Comparison of ENCODE assay signal across 9 cellular contexts in genomic region chr13:29954082-29955043, GRCh38.
A peak's percentile ranks its signal among the peaks of the same experiment; 100 is the strongest.
DNase-seq lines count a peak whose midpoint lies in the region; ATAC-seq and TF ChIP-seq lines count a peak whose summit lies in the region.
"Had no signal": no experiment of that assay in that cellular context is flagged by ENCODE, and none has a peak within 500 bp of the region (broad histone marks: within the 10 kb centered on the region; RNA-seq: fewer than 3 reads in every experiment).

No MANE protein-coding gene starts in this region.

- POLR2A ChIA-PET in activated CD8-positive, alpha-beta T cell treated with anti-CD3 and anti-CD28 coated beads for 36 hours (lab: Charles Lee): interaction anchor here (0.5 to 1.7 kb wide), 5 partner anchors 10 to 417 kb away, joined by 3 to 7 read pairs (median 3); no protein-coding TSS in a partner anchor

- peaks cover 33% of the 10 kb centered on the region for H3K4me1 Mint-ChIP-seq in activated CD8-positive, alpha-beta T cell treated with anti-CD3 and anti-CD28 coated beads for 36 hours (ENCODE audit: low read depth)
- H3K4me1 Mint-ChIP-seq in central memory CD8-positive, alpha-beta T cell: peaks cover 22% of the 10 kb centered on the region

- intact Hi-C loops in activated CD8-positive, alpha-beta T cell treated with anti-CD3 and anti-CD28 coated beads for 36 hours (cut with micrococcal nuclease): no loop called here

- in situ Hi-C loops in KBM-7 (cut with MboI; ENCODE audit: low pct_unique_long_range_greater_than_20kb, low sequenced_read_pairs): no loop called here

- DNase-seq in KBM-7: peak; percentile 29
- DNase-seq in activated CD8-positive, alpha-beta T cell treated with anti-CD3 and anti-CD28 coated beads for 36 hours: peak; percentile 69
- DNase-seq in central memory CD8-positive, alpha-beta T cell (ENCODE audit: low spot score in 2 of 2): peak in 1 of 2 donors; percentile 32
- DNase-seq in stimulated activated CD4-positive, alpha-beta T cell treated with anti-CD3 and anti-CD28 coated beads, Interleukin-4, amount 100 ng/mL, for 24 hours: peak; percentile 42
- DNase-seq in SIG-M5 treated with dmso at 0.1 percent for 504 hours (lab: John Stamatoyannopoulos, UW; ENCODE audit: unreplicated experiment): no peak
- DNase-seq in retina: no peak
- DNase-seq: NCI-H2171 had no signal

- H3K36me3 Mint-ChIP-seq in activated CD8-positive, alpha-beta T cell treated with anti-CD3 and anti-CD28 coated beads for 36 hours (ENCODE audit: low read depth): no peaks in the 10 kb centered on the region
- H3K36me3 Mint-ChIP-seq in central memory CD8-positive, alpha-beta T cell (ENCODE audit: insufficient read depth): peaks cover 4% of the 10 kb centered on the region

- H3K27ac Mint-ChIP-seq in activated CD8-positive, alpha-beta T cell treated with anti-CD3 and anti-CD28 coated beads for 36 hours: peak overlapping the region; percentile 92
- H3K27ac Mint-ChIP-seq in central memory CD8-positive, alpha-beta T cell (ENCODE audit: low read depth): peak overlapping the region; percentile 83

- no peak for TF ChIP-seq CTCF in activated CD8-positive, alpha-beta T cell treated with anti-CD3 and anti-CD28 coated beads for 36 hours (IDR thresholded peaks at IDR 0.05)

- no peaks in the 10 kb centered on the region for H3K9me3 Mint-ChIP-seq in activated CD8-positive, alpha-beta T cell treated with anti-CD3 and anti-CD28 coated beads for 36 hours
- H3K9me3 Mint-ChIP-seq in central memory CD8-positive, alpha-beta T cell: no peaks in the 10 kb centered on the region

- H3K27me3 Mint-ChIP-seq in activated CD8-positive, alpha-beta T cell treated with anti-CD3 and anti-CD28 coated beads for 36 hours: no peaks in the 10 kb centered on the region
- H3K27me3 Mint-ChIP-seq in central memory CD8-positive, alpha-beta T cell: no peaks in the 10 kb centered on the region

- CTCF ChIA-PET in activated CD8-positive, alpha-beta T cell treated with anti-CD3 and anti-CD28 coated beads for 36 hours (lab: Charles Lee): interaction anchor here (1.0 to 3.3 kb wide), 11 partner anchors 10 to 183 kb away, joined by 3 to 12 read pairs (median 4); no protein-coding TSS in a partner anchor

- ATAC-seq in activated CD8-positive, alpha-beta T cell treated with anti-CD3 and anti-CD28 coated beads for 36 hours: peak; percentile 96
- ATAC-seq in central memory CD8-positive, alpha-beta T cell (replicated peaks; ENCODE audit: extremely low read depth, poor library complexity, severe bottlenecking): peak; percentile 86
- ATAC-seq in GM21529 (IDR thresholded peaks at IDR 0.05; ENCODE audit: unreplicated experiment): no peak
- no peak for ATAC-seq in HG03571 (IDR thresholded peaks at IDR 0.05; ENCODE audit: unreplicated experiment)

- H3K4me3 Mint-ChIP-seq in activated CD8-positive, alpha-beta T cell treated with anti-CD3 and anti-CD28 coated beads for 36 hours: peak overlapping the region; percentile 61
- H3K4me3 Mint-ChIP-seq in central memory CD8-positive, alpha-beta T cell: peak overlapping the region; percentile 68

Comparison
In these comparisons a context has a peak if more than half of its experiments do, and no peak if none do; other contexts are left out.
1. DNase-seq: peak in KBM-7 (single experiment), activated CD8-positive, alpha-beta T cell treated with anti-CD3 and anti-CD28 coated beads for 36 hours (single experiment) and stimulated activated CD4-positive, alpha-beta T cell treated with anti-CD3 and anti-CD28 coated beads, Interleukin-4, amount 100 ng/mL, for 24 hours (single experiment); none in SIG-M5 treated with dmso at 0.1 percent for 504 hours (single experiment) and retina (single experiment).
2. ATAC-seq: peak in activated CD8-positive, alpha-beta T cell treated with anti-CD3 and anti-CD28 coated beads for 36 hours (single experiment) and central memory CD8-positive, alpha-beta T cell (single experiment); none in GM21529 (single experiment) and HG03571 (single experiment).